Comparison of ENCODE assay signal across 21 cellular contexts in the genomic region with DNA sequence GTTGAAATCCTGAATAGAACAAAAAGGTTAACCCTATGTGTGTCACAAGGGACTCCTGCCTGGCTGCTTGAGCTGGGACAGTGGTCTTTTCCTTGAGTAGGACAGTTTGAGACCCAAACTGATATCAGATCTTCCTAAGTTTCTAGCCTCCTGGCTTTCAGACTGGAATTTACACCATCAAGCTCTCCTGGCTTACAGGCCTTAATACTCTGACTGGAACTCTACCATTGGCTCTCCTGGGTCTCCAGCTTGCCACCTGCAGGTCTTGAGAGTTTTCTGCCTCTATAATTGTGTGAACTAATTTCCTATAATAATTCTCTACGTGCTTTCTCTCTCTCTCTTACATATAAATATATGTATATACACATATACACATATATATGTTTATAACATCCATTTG.
"Had no signal": no experiment of that assay in that cellular context is flagged by ENCODE, and none has a peak within 500 bp of the region (broad histone marks: within the 10 kb centered on the region; RNA-seq: fewer than 3 reads in every experiment).

No MANE protein-coding gene starts in this region.

- FAIRE-seq: urothelium cell line had no signal

- H3K36me3 ChIP-seq: esophagus muscularis mucosa, gastrocnemius medialis, ovary, right atrium auricular region, sigmoid colon, suprapubic skin, thyroid gland had no signal

- H3K27ac Mint-ChIP-seq: naive thymus-derived CD8-positive, alpha-beta T cell; type B pancreatic cell had no signal

- H3K27ac ChIP-seq: epithelial cell of prostate, esophagus muscularis mucosa, gastrocnemius medialis, ovary, right atrium auricular region, sigmoid colon, skin epidermis, suprapubic skin, thyroid gland had no signal

- H3K4me1 Mint-ChIP-seq: naive thymus-derived CD8-positive, alpha-beta T cell; neural crest cell had no signal

- H3K27me3 Mint-ChIP-seq: naive thymus-derived CD8-positive, alpha-beta T cell; type B pancreatic cell had no signal

- H3K36me3 Mint-ChIP-seq: naive thymus-derived CD8-positive, alpha-beta T cell; type B pancreatic cell had no signal

- ATAC-seq: gastrocnemius medialis; left lobe of liver; mucosa of descending colon; naive thymus-derived CD8-positive, alpha-beta T cell had no signal

- H3K4me3 Mint-ChIP-seq: naive thymus-derived CD8-positive, alpha-beta T cell; neural crest cell; type B pancreatic cell had no signal

- H3K4me3 ChIP-seq: esophagus muscularis mucosa, gastrocnemius medialis, mucosa of descending colon, ovary, right atrium auricular region, sigmoid colon, skin epidermis, suprapubic skin, thyroid gland had no signal

- H3K9me3 ChIP-seq: gastrocnemius medialis, mucosa of descending colon, ovary, sigmoid colon, thyroid gland had no signal

- H3K9me3 Mint-ChIP-seq: neural crest cell, type B pancreatic cell had no signal

- DNase-seq: effector memory CD4-positive, alpha-beta T cell; gastrocnemius medialis; glutamatergic neuron; islet precursor cell; mammary epithelial cell; mucosa of descending colon; naive thymus-derived CD8-positive, alpha-beta T cell; nucleus accumbens; ovary; sigmoid colon; stimulated activated naive CD4-positive, alpha-beta T cell; thyroid gland had no signal

- H3K4me1 ChIP-seq: esophagus muscularis mucosa, gastrocnemius medialis, right atrium auricular region, sigmoid colon, suprapubic skin, thyroid gland had no signal

- H3K27me3 ChIP-seq: esophagus muscularis mucosa, gastrocnemius medialis, ovary, right atrium auricular region, sigmoid colon, suprapubic skin, thyroid gland had no signal
